In the genomic region with DNA sequence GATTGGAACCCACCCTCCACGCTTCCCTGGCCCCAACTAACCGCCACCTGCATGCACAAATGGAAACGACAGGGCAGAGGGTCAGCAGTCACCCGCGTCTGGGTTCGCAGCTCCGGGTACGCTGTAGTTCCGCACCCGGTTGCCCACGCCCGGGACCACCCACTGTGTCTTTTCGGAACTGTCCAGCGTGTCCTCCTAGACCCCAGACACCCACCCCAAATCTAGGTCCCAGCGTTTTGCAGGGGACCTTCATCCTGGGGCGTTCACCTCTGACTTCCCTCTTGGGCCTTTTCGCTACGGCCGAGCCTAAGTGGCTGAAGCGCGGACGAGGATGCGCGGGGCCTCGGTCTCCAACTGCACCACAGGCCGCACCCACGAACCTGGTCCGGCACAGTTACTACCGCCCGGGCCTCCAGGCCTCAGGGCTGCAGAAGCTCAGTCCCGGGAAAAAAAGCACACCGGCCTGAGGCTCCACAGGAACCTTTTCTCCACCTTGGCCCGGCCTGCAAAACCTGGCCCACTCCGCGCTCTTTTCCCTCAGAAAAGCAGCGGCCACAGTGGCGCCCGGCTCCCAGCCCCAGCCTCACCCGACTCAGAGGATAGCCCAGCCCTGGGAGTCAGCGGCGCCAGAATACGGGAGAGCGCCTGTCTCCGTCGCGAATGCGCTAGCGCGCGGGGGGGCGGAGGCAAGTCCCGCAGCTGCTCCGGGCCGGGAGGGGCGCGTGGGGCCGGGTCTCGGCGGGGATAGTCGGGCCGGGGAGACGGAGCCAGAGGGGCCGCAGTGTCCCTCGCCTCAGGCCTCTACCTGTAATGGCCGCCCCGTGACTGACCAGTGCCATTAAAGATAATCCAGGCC, we compare ENCODE assay signal across 1 cellular context.
TF ChIP-seq lines count a peak whose summit lies in the region.

A gene (minus strand): TSS at position 633 of the 856 bp plus-strand sequence. CDS start 7,643 bp downstream, outside the sequence.

TF ChIP-seq in K562, 482 proteins besides CTCF, POLR2A, EP300 and RAD21 (continued from another document and continues in another):
- TF ChIP-seq, protein P1, sequence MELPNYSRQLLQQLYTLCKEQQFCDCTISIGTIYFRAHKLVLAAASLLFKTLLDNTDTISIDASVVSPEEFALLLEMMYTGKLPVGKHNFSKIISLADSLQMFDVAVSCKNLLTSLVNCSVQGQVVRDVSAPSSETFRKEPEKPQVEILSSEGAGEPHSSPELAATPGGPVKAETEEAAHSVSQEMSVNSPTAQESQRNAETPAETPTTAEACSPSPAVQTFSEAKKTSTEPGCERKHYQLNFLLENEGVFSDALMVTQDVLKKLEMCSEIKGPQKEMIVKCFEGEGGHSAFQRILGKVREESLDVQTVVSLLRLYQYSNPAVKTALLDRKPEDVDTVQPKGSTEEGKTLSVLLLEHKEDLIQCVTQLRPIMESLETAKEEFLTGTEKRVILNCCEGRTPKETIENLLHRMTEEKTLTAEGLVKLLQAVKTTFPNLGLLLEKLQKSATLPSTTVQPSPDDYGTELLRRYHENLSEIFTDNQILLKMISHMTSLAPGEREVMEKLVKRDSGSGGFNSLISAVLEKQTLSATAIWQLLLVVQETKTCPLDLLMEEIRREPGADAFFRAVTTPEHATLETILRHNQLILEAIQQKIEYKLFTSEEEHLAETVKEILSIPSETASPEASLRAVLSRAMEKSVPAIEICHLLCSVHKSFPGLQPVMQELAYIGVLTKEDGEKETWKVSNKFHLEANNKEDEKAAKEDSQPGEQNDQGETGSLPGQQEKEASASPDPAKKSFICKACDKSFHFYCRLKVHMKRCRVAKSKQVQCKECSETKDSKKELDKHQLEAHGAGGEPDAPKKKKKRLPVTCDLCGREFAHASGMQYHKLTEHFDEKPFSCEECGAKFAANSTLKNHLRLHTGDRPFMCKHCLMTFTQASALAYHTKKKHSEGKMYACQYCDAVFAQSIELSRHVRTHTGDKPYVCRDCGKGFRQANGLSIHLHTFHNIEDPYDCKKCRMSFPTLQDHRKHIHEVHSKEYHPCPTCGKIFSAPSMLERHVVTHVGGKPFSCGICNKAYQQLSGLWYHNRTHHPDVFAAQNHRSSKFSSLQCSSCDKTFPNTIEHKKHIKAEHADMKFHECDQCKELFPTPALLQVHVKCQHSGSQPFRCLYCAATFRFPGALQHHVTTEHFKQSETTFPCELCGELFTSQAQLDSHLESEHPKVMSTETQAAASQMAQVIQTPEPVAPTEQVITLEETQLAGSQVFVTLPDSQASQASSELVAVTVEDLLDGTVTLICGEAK (IDR thresholded peaks at IDR 0.05), result 0 out of 2 replicates have a peak, but pooled peaks have one; percentile 10
- TF ChIP-seq, protein P1 (CRISPR knock-in tag; IDR thresholded peaks at IDR 0.05), result no peak
- TF ChIP-seq, protein P2, sequence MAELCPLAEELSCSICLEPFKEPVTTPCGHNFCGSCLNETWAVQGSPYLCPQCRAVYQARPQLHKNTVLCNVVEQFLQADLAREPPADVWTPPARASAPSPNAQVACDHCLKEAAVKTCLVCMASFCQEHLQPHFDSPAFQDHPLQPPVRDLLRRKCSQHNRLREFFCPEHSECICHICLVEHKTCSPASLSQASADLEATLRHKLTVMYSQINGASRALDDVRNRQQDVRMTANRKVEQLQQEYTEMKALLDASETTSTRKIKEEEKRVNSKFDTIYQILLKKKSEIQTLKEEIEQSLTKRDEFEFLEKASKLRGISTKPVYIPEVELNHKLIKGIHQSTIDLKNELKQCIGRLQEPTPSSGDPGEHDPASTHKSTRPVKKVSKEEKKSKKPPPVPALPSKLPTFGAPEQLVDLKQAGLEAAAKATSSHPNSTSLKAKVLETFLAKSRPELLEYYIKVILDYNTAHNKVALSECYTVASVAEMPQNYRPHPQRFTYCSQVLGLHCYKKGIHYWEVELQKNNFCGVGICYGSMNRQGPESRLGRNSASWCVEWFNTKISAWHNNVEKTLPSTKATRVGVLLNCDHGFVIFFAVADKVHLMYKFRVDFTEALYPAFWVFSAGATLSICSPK (IDR thresholded peaks at IDR 0.05; ENCODE audit: borderline replicate concordance), result no peak
- TF ChIP-seq CBX1 (IDR thresholded peaks at IDR 0.05; ENCODE audit: low read depth), result no peak
- no peak for TF ChIP-seq ZNF174 (CRISPR knock-in tag; IDR thresholded peaks at IDR 0.05)
- no peak for TF ChIP-seq U2AF2 (optimal IDR thresholded peaks at IDR 0.05; ENCODE audit: low read depth, low read length)
- no peak for TF ChIP-seq POLR3A (IDR thresholded peaks at IDR 0.05; ENCODE audit: borderline replicate concordance, extremely low read depth, insufficient read depth, insufficient read length)
- TF ChIP-seq POLR2G (IDR thresholded peaks at IDR 0.05; ENCODE audit: low read depth, low read length), result peak; percentile 89
- no peak for TF ChIP-seq CREB1 (IDR thresholded peaks at IDR 0.05)
- no peak for TF ChIP-seq CREB1 (CRISPR knock-in tag; IDR thresholded peaks at IDR 0.05)
- no peak for TF ChIP-seq KDM4B (IDR thresholded peaks at IDR 0.05; ENCODE audit: borderline replicate concordance in 2 of 2, low read depth in 1 of 2)
- peak; percentile 26; the same call in 1 of the 2 replicates for TF ChIP-seq FOXJ2 (tag; IDR thresholded peaks at IDR 0.05)
- no peak for TF ChIP-seq SMARCA4 (IDR thresholded peaks at IDR 0.05)
- no peak for TF ChIP-seq ESRRB (CRISPR knock-in tag; IDR thresholded peaks at IDR 0.05; ENCODE audit: borderline replicate concordance)
- TF ChIP-seq NR3C1 (CRISPR knock-in tag; IDR thresholded peaks at IDR 0.05), result no peak
- no peak for TF ChIP-seq ILK (tag; IDR thresholded peaks at IDR 0.05; ENCODE audit: borderline replicate concordance, low read depth)
- TF ChIP-seq, protein P3, sequence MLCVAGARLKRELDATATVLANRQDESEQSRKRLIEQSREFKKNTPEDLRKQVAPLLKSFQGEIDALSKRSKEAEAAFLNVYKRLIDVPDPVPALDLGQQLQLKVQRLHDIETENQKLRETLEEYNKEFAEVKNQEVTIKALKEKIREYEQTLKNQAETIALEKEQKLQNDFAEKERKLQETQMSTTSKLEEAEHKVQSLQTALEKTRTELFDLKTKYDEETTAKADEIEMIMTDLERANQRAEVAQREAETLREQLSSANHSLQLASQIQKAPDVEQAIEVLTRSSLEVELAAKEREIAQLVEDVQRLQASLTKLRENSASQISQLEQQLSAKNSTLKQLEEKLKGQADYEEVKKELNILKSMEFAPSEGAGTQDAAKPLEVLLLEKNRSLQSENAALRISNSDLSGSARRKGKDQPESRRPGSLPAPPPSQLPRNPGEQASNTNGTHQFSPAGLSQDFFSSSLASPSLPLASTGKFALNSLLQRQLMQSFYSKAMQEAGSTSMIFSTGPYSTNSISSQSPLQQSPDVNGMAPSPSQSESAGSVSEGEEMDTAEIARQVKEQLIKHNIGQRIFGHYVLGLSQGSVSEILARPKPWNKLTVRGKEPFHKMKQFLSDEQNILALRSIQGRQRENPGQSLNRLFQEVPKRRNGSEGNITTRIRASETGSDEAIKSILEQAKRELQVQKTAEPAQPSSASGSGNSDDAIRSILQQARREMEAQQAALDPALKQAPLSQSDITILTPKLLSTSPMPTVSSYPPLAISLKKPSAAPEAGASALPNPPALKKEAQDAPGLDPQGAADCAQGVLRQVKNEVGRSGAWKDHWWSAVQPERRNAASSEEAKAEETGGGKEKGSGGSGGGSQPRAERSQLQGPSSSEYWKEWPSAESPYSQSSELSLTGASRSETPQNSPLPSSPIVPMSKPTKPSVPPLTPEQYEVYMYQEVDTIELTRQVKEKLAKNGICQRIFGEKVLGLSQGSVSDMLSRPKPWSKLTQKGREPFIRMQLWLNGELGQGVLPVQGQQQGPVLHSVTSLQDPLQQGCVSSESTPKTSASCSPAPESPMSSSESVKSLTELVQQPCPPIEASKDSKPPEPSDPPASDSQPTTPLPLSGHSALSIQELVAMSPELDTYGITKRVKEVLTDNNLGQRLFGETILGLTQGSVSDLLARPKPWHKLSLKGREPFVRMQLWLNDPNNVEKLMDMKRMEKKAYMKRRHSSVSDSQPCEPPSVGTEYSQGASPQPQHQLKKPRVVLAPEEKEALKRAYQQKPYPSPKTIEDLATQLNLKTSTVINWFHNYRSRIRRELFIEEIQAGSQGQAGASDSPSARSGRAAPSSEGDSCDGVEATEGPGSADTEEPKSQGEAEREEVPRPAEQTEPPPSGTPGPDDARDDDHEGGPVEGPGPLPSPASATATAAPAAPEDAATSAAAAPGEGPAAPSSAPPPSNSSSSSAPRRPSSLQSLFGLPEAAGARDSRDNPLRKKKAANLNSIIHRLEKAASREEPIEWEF (CRISPR knock-in tag; IDR thresholded peaks at IDR 0.05), result no peak
- no peak for TF ChIP-seq ZNF561 (CRISPR knock-in tag; conservative IDR thresholded peaks at IDR 0.05)
- TF ChIP-seq SNRNP70 (optimal IDR thresholded peaks at IDR 0.05; ENCODE audit: low read depth, low read length), result no peak
- TF ChIP-seq GABPB1 (CRISPR knock-in tag; IDR thresholded peaks at IDR 0.05), result no peak
- no peak for TF ChIP-seq STAT5B (CRISPR knock-in tag; IDR thresholded peaks at IDR 0.05)
- no peak for TF ChIP-seq BHLHE40 (IDR thresholded peaks at IDR 0.05; ENCODE audit: low read length)
- TF ChIP-seq HIVEP1 (CRISPR knock-in tag; IDR thresholded peaks at IDR 0.05), result no peak
- no peak for TF ChIP-seq SOX6 (IDR thresholded peaks at IDR 0.05)
- TF ChIP-seq NCOA1 (IDR thresholded peaks at IDR 0.05; ENCODE audit: low read depth), result no peak
- TF ChIP-seq, protein P4, sequence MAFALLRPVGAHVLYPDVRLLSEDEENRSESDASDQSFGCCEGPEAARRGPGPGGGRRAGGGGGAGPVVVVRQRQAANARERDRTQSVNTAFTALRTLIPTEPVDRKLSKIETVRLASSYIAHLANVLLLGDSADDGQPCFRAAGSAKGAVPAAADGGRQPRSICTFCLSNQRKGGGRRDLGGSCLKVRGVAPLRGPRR (CRISPR knock-in tag; IDR thresholded peaks at IDR 0.05), result no peak
- peak; percentile 54 for TF ChIP-seq POLR2B (IDR thresholded peaks at IDR 0.05; ENCODE audit: low read depth, partially characterized antibody)
- TF ChIP-seq HNRNPLL (IDR thresholded peaks at IDR 0.05; ENCODE audit: low read depth, low read length, poor library complexity, severe bottlenecking), result no peak
- TF ChIP-seq HDAC2 (IDR thresholded peaks at IDR 0.05), result no peak; the same call in 1 of the 2 replicates
- TF ChIP-seq PTBP1 (IDR thresholded peaks at IDR 0.05; ENCODE audit: low read depth, low read length), result no peak
- no peak for TF ChIP-seq IFI16 (CRISPR knock-in tag; IDR thresholded peaks at IDR 0.05)
- no peak for TF ChIP-seq RUNX1 (IDR thresholded peaks at IDR 0.05; ENCODE audit: low read depth)
- no peak for TF ChIP-seq ZKSCAN1 (IDR thresholded peaks at IDR 0.05; ENCODE audit: low read depth, low read length)
- TF ChIP-seq, protein P5, sequence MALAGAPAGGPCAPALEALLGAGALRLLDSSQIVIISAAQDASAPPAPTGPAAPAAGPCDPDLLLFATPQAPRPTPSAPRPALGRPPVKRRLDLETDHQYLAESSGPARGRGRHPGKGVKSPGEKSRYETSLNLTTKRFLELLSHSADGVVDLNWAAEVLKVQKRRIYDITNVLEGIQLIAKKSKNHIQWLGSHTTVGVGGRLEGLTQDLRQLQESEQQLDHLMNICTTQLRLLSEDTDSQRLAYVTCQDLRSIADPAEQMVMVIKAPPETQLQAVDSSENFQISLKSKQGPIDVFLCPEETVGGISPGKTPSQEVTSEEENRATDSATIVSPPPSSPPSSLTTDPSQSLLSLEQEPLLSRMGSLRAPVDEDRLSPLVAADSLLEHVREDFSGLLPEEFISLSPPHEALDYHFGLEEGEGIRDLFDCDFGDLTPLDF (CRISPR knock-in tag; IDR thresholded peaks at IDR 0.05), result peak; percentile 37; the same call in 1 of the 2 replicates
- TF ChIP-seq TAF1 (IDR thresholded peaks at IDR 0.05; ENCODE audit: control insufficient read depth, extremely low read depth, insufficient read depth, low read length, severe bottlenecking), result peak; percentile 58
- peak; percentile 64 to 78; a peak in 3 of 4 replicates for TF ChIP-seq MAZ (CRISPR knock-in tag; conservative IDR thresholded peaks at IDR 0.05 in 1 of 2, IDR thresholded peaks at IDR 0.05 in 1 of 2)
- no peak for TF ChIP-seq LEF1 (IDR thresholded peaks at IDR 0.05)
